In the genomic region with DNA sequence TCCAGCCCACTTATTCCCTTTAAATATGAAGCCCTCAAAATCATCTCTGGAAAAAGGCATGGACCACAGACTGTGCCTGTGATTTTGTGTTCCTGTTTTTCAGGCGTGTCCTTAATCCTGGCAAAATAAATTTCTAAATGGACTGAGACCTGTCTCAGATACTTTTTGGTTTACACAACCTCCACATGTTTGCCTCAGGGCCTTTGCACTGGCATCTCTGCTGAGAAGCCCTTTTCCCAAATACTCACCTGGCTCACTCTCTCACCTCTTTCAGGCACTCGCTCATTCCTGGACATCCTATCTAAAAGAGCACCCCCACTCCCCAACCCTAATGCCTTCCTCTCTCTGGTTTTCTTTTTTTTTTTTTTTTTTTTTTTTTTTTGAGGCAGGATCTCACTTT, we compare ENCODE assay signal across 8 cellular contexts. TPM values are rescaled to one million over a fixed set of nuclear protein-coding genes. Genes with fewer than 3 reads are reported as not detected.
"Had no signal": no experiment of that assay in that cellular context is flagged by ENCODE, and none has a peak within 500 bp of the region (broad histone marks: within the 10 kb centered on the region; RNA-seq: fewer than 3 reads in every experiment).

No MANE protein-coding gene starts in this region.

- H3K4me1 ChIP-seq: HAP-1 had no signal

- H3K27ac ChIP-seq: HL-60 had no signal

- H3K9me3 ChIP-seq: HAP-1 had no signal

- DNase-seq: GOT3, H7, IMR-90, KG1 had no signal

- ATAC-seq: HCT116, K562 had no signal

- H3K36me3 ChIP-seq: HAP-1 had no signal

- H3K4me3 ChIP-seq: HAP-1, K562 had no signal

RNA-seq across cellular contexts. Expression of a gene that starts 40.5 kb away (rescaled TPM):
- total RNA-seq: IMR-90, K562 had no signal
- polyA plus RNA-seq: IMR-90, K562 had no signal
